In the genomic region with DNA sequence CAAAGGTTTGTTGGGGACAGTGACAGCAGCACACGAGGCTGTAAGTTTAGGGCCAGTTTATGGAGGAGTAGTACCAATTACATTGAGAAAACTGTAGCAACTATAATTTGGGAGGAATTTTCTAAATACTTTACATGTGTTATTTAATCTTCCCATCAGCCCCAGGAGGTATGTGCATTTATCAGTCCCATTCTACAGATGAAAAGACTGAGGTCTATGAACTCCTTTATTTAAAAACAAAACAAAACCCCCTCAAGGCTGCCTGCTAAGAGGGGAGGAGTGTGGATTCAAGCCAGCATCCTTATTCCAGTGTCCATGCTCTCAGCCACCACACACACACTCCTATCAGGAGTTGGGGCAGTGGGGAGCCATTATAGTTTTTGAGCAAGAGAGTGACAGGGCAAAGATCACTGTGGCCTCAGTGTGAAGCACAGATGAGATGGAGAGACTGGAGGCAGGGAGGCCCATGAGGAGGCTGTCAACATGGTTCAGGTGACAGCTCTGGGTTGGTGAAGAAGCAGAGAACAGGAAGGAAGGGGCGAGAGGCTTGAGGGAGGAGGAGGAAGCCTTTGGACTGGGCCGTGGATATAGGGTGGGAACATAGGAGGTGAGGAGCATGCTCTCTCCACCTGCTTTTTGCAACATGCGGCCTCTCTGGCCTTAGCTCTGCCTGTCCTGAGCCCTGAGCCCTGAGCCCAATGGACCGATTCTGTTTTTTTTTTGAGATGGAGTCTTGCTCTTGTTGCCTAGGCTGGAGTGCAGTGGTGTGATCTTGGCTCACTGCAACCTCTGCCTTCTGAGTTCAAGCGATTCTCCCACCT, we compare ENCODE assay signal across 13 cellular contexts. TPM values are rescaled to one million over a fixed set of nuclear protein-coding genes. Genes with fewer than 3 reads are reported as not detected.
DNase-seq lines count a peak whose midpoint lies in the region; ATAC-seq and TF ChIP-seq lines count a peak whose summit lies in the region.
"Had no signal": no experiment of that assay in that cellular context is flagged by ENCODE, and none has a peak within 500 bp of the region (broad histone marks: within the 10 kb centered on the region; RNA-seq: fewer than 3 reads in every experiment).

No MANE protein-coding gene starts in this region.

- peak overlapping the region in 1 of 8 donors; percentile 52 for H3K4me3 ChIP-seq in spleen
- H3K4me3 ChIP-seq in GM23248 = no peak overlapping the region
- H3K4me3 ChIP-seq in Caco-2 (ENCODE audit: low read depth, low read length) = no peak overlapping the region

- H3K4me3 Mint-ChIP-seq in activated CD4-positive, alpha-beta T cell treated with anti-CD3 and anti-CD28 coated beads for 36 hours = peak overlapping the region; percentile 21
- H3K4me3 Mint-ChIP-seq in activated CD8-positive, alpha-beta T cell treated with anti-CD3 and anti-CD28 coated beads for 36 hours = peak overlapping the region; percentile 44
- H3K4me3 Mint-ChIP-seq in immature natural killer cell (peak overlapping the region; percentile 44 to 82 (median 68)), Caco-2 (ENCODE audit: unreplicated experiment) (no peak overlapping the region)

- H3K9ac ChIP-seq in GM23248 = no peak overlapping the region

- H3K4me2 ChIP-seq in GM23248 (ENCODE audit: unreplicated experiment) = no peak overlapping the region

- no TSS peak for BruUV-seq in Caco-2 (replicated peaks; lab: Mats Ljungman, UMichigan)

- H3K27me3 Mint-ChIP-seq in activated CD4-positive, alpha-beta T cell treated with anti-CD3 and anti-CD28 coated beads for 36 hours = no peaks in the 10 kb centered on the region
- no peaks in the 10 kb centered on the region for H3K27me3 Mint-ChIP-seq in activated CD8-positive, alpha-beta T cell treated with anti-CD3 and anti-CD28 coated beads for 36 hours
- H3K27me3 Mint-ChIP-seq in immature natural killer cell (ENCODE audit: low read depth in 3 of 3) (peaks cover 14 to 63% (median 55%) of the 10 kb centered on the region in 3 donors), Caco-2 (ENCODE audit: insufficient read depth, unreplicated experiment) (no peaks in the 10 kb centered on the region)

- POLR2A ChIA-PET in activated CD4-positive, alpha-beta T cell treated with anti-CD3 and anti-CD28 coated beads for 36 hours (lab: Charles Lee) = interaction anchor here (1.2 to 3.0 kb wide), 4 partner anchors 14 to 267 kb away, joined by 4 to 36 read pairs (median 6); no protein-coding TSS in a partner anchor
- POLR2A ChIA-PET in activated CD8-positive, alpha-beta T cell treated with anti-CD3 and anti-CD28 coated beads for 36 hours (lab: Charles Lee) = interaction anchor here (0.7 to 5.3 kb wide), 10 partner anchors 9 to 268 kb away, joined by 3 to 57 read pairs (median 16); a partner anchor contains a TSS
- POLR2A ChIA-PET in Caco-2 (lab: Charles Lee) = no interaction called here

- peak overlapping the region; percentile 96 for H3K27ac Mint-ChIP-seq in activated CD4-positive, alpha-beta T cell treated with anti-CD3 and anti-CD28 coated beads for 36 hours
- peak overlapping the region; percentile 98 for H3K27ac Mint-ChIP-seq in activated CD8-positive, alpha-beta T cell treated with anti-CD3 and anti-CD28 coated beads for 36 hours
- H3K27ac Mint-ChIP-seq in immature natural killer cell (peak overlapping the region; percentile 99 to 100 (median 100)), Caco-2 (ENCODE audit: unreplicated experiment) (no peak overlapping the region)

- intact Hi-C loops in activated CD4-positive, alpha-beta T cell treated with anti-CD3 and anti-CD28 coated beads for 36 hours (cut with DNase I, micrococcal nuclease) = loop anchor here (5.0 to 10.0 kb wide), 4 partner anchors 49 to 902 kb away; a partner anchor contains a TSS
- intact Hi-C loops in activated CD8-positive, alpha-beta T cell treated with anti-CD3 and anti-CD28 coated beads for 36 hours (cut with micrococcal nuclease) = loop anchor here (5.0 kb wide), 1 partner anchor 49 kb away; no protein-coding TSS in a partner anchor
- intact Hi-C loops in spleen (cut with DNase I; ENCODE audit: low total_unique reads) = no loop called here
- intact Hi-C loops in Caco-2 (cut with micrococcal nuclease; ENCODE audit: unreplicated experiment) = no loop called here

- no peak for DNase-seq in activated CD4-positive, alpha-beta T cell treated with anti-CD3 and anti-CD28 coated beads for 36 hours
- no peak for DNase-seq in activated CD4-positive, alpha-beta T cell treated with anti-CD3 and anti-CD28 coated beads, Interleukin-2, amount 50 U/mL, for 1 hour
- no peak for DNase-seq in activated CD8-positive, alpha-beta T cell treated with anti-CD3 and anti-CD28 coated beads for 36 hours
- DNase-seq in immature natural killer cell = no peak
- no peak for DNase-seq in spleen
- DNase-seq in RPMI8226 = no peak
- DNase-seq in GM23248 = no peak
- DNase-seq in Caco-2 = no peak
- DNase-seq: 8988T, foreskin melanocyte, NCI-H2081 treated with DMSO at 0.1 percent for 48 hours, retina, SHP77 treated with DMSO at 0.1 percent for 48 hours had no signal

- no peaks in the 10 kb centered on the region for H3K9me2 ChIP-seq in GM23248 (ENCODE audit: insufficient read depth)

- no peak for ATAC-seq in activated CD4-positive, alpha-beta T cell treated with anti-CD3 and anti-CD28 coated beads for 36 hours
- no peak for ATAC-seq in activated CD8-positive, alpha-beta T cell treated with anti-CD3 and anti-CD28 coated beads for 36 hours

- CTCF ChIA-PET in activated CD4-positive, alpha-beta T cell treated with anti-CD3 and anti-CD28 coated beads for 36 hours (lab: Charles Lee) = interaction anchor here (0.6 to 5.1 kb wide), 6 partner anchors 14 to 57 kb away, joined by 3 to 48 read pairs (median 4); no protein-coding TSS in a partner anchor
- CTCF ChIA-PET in activated CD8-positive, alpha-beta T cell treated with anti-CD3 and anti-CD28 coated beads for 36 hours (lab: Charles Lee) = interaction anchor here (1.2 to 7.4 kb wide), 8 partner anchors 8 to 59 kb away, joined by 3 to 98 read pairs (median 8); a partner anchor contains a TSS
- CTCF ChIA-PET in Caco-2 (lab: Charles Lee) = interaction anchor here (0.6 kb wide), 2 partner anchors 16 to 64 kb away, joined by 7 to 9 read pairs; no protein-coding TSS in a partner anchor

- H3K9me3 Mint-ChIP-seq in activated CD4-positive, alpha-beta T cell treated with anti-CD3 and anti-CD28 coated beads for 36 hours (ENCODE audit: low read depth) = no peaks in the 10 kb centered on the region
- peaks cover 2% of the 10 kb centered on the region for H3K9me3 Mint-ChIP-seq in activated CD8-positive, alpha-beta T cell treated with anti-CD3 and anti-CD28 coated beads for 36 hours
- no peaks in the 10 kb centered on the region for H3K9me3 Mint-ChIP-seq in immature natural killer cell
- H3K9me3 Mint-ChIP-seq in Caco-2 (ENCODE audit: unreplicated experiment) = no peaks in the 10 kb centered on the region

- in situ Hi-C loops in GM23248 (cut with MboI) = no loop called here

- no peaks in the 10 kb centered on the region for H3F3A ChIP-seq in GM23248 (ENCODE audit: insufficient read depth)

- peaks cover 44% of the 10 kb centered on the region for H3K36me3 Mint-ChIP-seq in activated CD4-positive, alpha-beta T cell treated with anti-CD3 and anti-CD28 coated beads for 36 hours (ENCODE audit: low read depth)
- peaks cover 72% of the 10 kb centered on the region for H3K36me3 Mint-ChIP-seq in activated CD8-positive, alpha-beta T cell treated with anti-CD3 and anti-CD28 coated beads for 36 hours (ENCODE audit: low read depth)
- H3K36me3 Mint-ChIP-seq in immature natural killer cell (peaks cover under 1 to 5% (median 4%) of the 10 kb centered on the region in 3 donors), Caco-2 (ENCODE audit: insufficient read depth, unreplicated experiment) (no peaks in the 10 kb centered on the region)

- no peak overlapping the region for H2AFZ ChIP-seq in GM23248

- H3K36me3 ChIP-seq in spleen (peaks cover 0 to 62% (median 0%) of the 10 kb centered on the region in 6 donors), GM23248 (ENCODE audit: low read depth) (no peaks in the 10 kb centered on the region), Caco-2 (ENCODE audit: control insufficient read depth, insufficient read depth, low read length) (no peaks in the 10 kb centered on the region)

- no peak for TF ChIP-seq CTCF in activated CD8-positive, alpha-beta T cell treated with anti-CD3 and anti-CD28 coated beads for 36 hours (IDR thresholded peaks at IDR 0.05)
- TF ChIP-seq CTCF in spleen (IDR thresholded peaks at IDR 0.05 in 8 of 11, conservative IDR thresholded peaks at IDR 0.05 in 3 of 11) (no peak), Caco-2 (IDR thresholded peaks at IDR 0.05; ENCODE audit: insufficient read depth in 1 of 2, low read depth in 1 of 2, low read length in 1 of 2, severe bottlenecking in 1 of 2, unreplicated experiment in 1 of 2) (no peak)

- peaks cover 86% of the 10 kb centered on the region for H3K4me1 Mint-ChIP-seq in activated CD4-positive, alpha-beta T cell treated with anti-CD3 and anti-CD28 coated beads for 36 hours
- H3K4me1 Mint-ChIP-seq in activated CD8-positive, alpha-beta T cell treated with anti-CD3 and anti-CD28 coated beads for 36 hours (ENCODE audit: low read depth) = peaks cover 86% of the 10 kb centered on the region
- H3K4me1 Mint-ChIP-seq in immature natural killer cell = peaks cover 98 to 99% of the 10 kb centered on the region in 2 donors
- H3K4me1 Mint-ChIP-seq in Caco-2 (ENCODE audit: low read depth, unreplicated experiment) = no peaks in the 10 kb centered on the region

- H3K27ac ChIP-seq in spleen (peak overlapping the region; percentile 55 to 99 (median 98)), GM23248 (no peak overlapping the region)

- TF ChIP-seq POLR2A in spleen (IDR thresholded peaks at IDR 0.05) = no peak

- no peaks in the 10 kb centered on the region for H3K9me3 ChIP-seq in spleen
- H3K9me3 ChIP-seq in GM23248 (ENCODE audit: low read depth) = no peaks in the 10 kb centered on the region
- no peaks in the 10 kb centered on the region for H3K9me3 ChIP-seq in Caco-2

- no peaks in the 10 kb centered on the region for H4K20me1 ChIP-seq in GM23248 (ENCODE audit: insufficient read depth)

- no peaks in the 10 kb centered on the region for H3K79me2 ChIP-seq in GM23248 (ENCODE audit: insufficient read depth)

- 70 to 80% (median 74%) methylated on average over 6 of the region's 6 CpGs for WGBS in spleen, 5 donors
- 98 to 99% methylated on average over 6 of the region's 6 CpGs for WGBS in GM23248 (ENCODE audit: low coverage in 1 of 2, low lambda C conversion rate in 2 of 2, missing lambda C conversion rate in 2 of 2), 2 experiments

- H3K27me3 ChIP-seq in spleen (replicated peaks in 1 of 7) (no peaks in the 10 kb centered on the region), GM23248 (replicated peaks; ENCODE audit: insufficient read depth) (no peaks in the 10 kb centered on the region), Caco-2 (replicated peaks; ENCODE audit: control insufficient read depth, insufficient read depth, low read length) (no peaks in the 10 kb centered on the region)

- H3K4me1 ChIP-seq in spleen (peaks cover 84 to 100% (median 100%) of the 10 kb centered on the region in 6 donors), GM23248 (ENCODE audit: insufficient read depth) (peaks cover 13% of the 10 kb centered on the region), Caco-2 (no peaks in the 10 kb centered on the region)

RNA-seq across cellular contexts. Expression of a gene that starts 9.7 kb away (rescaled TPM):
- 100 to 1,000 TPM; 107 to 116 TPM for total RNA-seq in activated CD4-positive, alpha-beta T cell treated with anti-CD3 and anti-CD28 coated beads for 36 hours
- 100 to 1,000 TPM; 173 to 191 TPM for total RNA-seq in activated CD8-positive, alpha-beta T cell treated with anti-CD3 and anti-CD28 coated beads for 36 hours
- polyA plus RNA-seq in immature natural killer cell (100 to 1,000 TPM; 162 to 269 (median 165) TPM), spleen (10 to 100 TPM; 28.5 to 63.2 (median 36.8) TPM), GM23248 (2016; fragmentation: Nextera tagmentation; extraction: Ambion mirVana) (1.1 and 1.3 TPM in 2 replicates)
- total RNA-seq in spleen (100 to 1,000 TPM; 142 to 233 (median 183) TPM), Caco-2 (2022) (2.6 and 3.5 TPM in 2 replicates)
- 0.25 and 2.9 TPM in 2 replicates for total RNA-seq in GM23248 (2014; rRNA removed; shearing (Covaris generic))

RNA-seq across cellular contexts. Expression of a gene that starts 53.3 kb away (rescaled TPM):
- total RNA-seq in activated CD4-positive, alpha-beta T cell treated with anti-CD3 and anti-CD28 coated beads for 36 hours = 10 to 100 TPM; 20.6 to 22.9 TPM
- 10 to 100 TPM; 28.1 to 30.7 TPM for total RNA-seq in activated CD8-positive, alpha-beta T cell treated with anti-CD3 and anti-CD28 coated beads for 36 hours
- polyA plus RNA-seq in immature natural killer cell = 1 to 10 TPM; 4.2 to 9.9 (median 6.6) TPM
- 100 to 1,000 TPM in 1 of 7 donors, 10 to 100 TPM in 6; 70.3 to 108 (median 93.7) TPM for total RNA-seq in spleen
- 10 to 100 TPM; 10.1 to 15.3 (median 10.5) TPM for polyA plus RNA-seq in spleen
- total RNA-seq in GM23248 (2014; rRNA removed; shearing (Covaris generic)) = 16.4 and 18.7 TPM in 2 replicates
- 5.6 and 6.8 TPM in 2 replicates for polyA plus RNA-seq in GM23248 (2016; fragmentation: Nextera tagmentation; extraction: Ambion mirVana)
- 22.7 and 25.6 TPM in 2 replicates for total RNA-seq in Caco-2 (2022)

Comparison
In these comparisons a context has a peak if more than half of its experiments do, and no peak if none do; other contexts are left out.
1. RNA of a gene that starts 9.7 kb away (total RNA-seq): 173 to 191 TPM in activated CD8-positive, alpha-beta T cell treated with anti-CD3 and anti-CD28 coated beads for 36 hours, 142 to 233 TPM in spleen and 107 to 116 TPM in activated CD4-positive, alpha-beta T cell treated with anti-CD3 and anti-CD28 coated beads for 36 hours; 2.6 to 3.5 TPM in Caco-2 and 0.25 to 2.9 TPM in GM23248; every median in the first group is over 10 times any median in the second.
2. intact Hi-C loops: an anchor here in activated CD4-positive, alpha-beta T cell treated with anti-CD3 and anti-CD28 coated beads for 36 hours (5.0 to 10.0 kb wide) and activated CD8-positive, alpha-beta T cell treated with anti-CD3 and anti-CD28 coated beads for 36 hours (5.0 kb wide); none called in spleen and Caco-2.